ENCODE assay signal across 4 cellular contexts in genomic region chr20:3075315-3075714, GRCh38. TPM values are rescaled to one million over a fixed set of nuclear protein-coding genes. Genes with fewer than 3 reads are reported as not detected.
"Had no signal": no experiment of that assay in that cellular context is flagged by ENCODE, and none has a peak within 500 bp of the region (broad histone marks: within the 10 kb centered on the region; RNA-seq: fewer than 3 reads in every experiment).

No MANE protein-coding gene starts in this region.

RNA-seq across cellular contexts. Expression of gene OXT, which starts 3.9 kb away (rescaled TPM):
- total RNA-seq: LHCN-M2, M059J, MCF 10A, NCI-H460 had no signal

RNA-seq across cellular contexts. Expression of gene AVP, which starts 9.2 kb away (rescaled TPM):
- total RNA-seq: LHCN-M2, M059J, MCF 10A, NCI-H460 had no signal

RNA-seq across cellular contexts. Expression of gene GNRH2, which starts 31.9 kb away (rescaled TPM):
- total RNA-seq: LHCN-M2, M059J, NCI-H460 had no signal
